3 cellular contexts compared by ENCODE assay signal in the genomic region with DNA sequence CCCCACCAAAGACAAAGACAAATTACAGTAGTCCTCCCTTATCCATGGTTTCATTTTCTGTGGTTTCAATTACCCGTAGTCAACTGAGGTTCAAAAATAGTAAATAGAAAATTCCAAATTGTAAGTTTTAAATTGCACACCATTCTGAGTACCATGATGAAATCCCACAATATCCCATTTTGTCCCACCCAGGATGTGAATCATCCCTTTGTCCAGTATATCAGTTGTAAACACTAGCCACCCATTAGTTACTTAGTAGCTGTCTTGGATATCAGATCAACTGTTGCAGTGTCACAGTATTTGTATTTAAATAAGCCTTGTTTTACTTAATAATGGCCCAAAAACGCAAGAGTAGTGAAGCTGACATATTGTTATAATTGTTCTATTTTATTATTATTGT.
TF ChIP-seq lines count a peak whose summit lies in the region.

No MANE protein-coding gene starts in this region.

TF ChIP-seq in HCT116, 20 proteins besides CTCF, POLR2A, EP300 and RAD21:
- peak; percentile 21; the same call in 1 of the 2 replicates for TF ChIP-seq JUND (IDR thresholded peaks at IDR 0.05)
- TF ChIP-seq, protein P1, sequence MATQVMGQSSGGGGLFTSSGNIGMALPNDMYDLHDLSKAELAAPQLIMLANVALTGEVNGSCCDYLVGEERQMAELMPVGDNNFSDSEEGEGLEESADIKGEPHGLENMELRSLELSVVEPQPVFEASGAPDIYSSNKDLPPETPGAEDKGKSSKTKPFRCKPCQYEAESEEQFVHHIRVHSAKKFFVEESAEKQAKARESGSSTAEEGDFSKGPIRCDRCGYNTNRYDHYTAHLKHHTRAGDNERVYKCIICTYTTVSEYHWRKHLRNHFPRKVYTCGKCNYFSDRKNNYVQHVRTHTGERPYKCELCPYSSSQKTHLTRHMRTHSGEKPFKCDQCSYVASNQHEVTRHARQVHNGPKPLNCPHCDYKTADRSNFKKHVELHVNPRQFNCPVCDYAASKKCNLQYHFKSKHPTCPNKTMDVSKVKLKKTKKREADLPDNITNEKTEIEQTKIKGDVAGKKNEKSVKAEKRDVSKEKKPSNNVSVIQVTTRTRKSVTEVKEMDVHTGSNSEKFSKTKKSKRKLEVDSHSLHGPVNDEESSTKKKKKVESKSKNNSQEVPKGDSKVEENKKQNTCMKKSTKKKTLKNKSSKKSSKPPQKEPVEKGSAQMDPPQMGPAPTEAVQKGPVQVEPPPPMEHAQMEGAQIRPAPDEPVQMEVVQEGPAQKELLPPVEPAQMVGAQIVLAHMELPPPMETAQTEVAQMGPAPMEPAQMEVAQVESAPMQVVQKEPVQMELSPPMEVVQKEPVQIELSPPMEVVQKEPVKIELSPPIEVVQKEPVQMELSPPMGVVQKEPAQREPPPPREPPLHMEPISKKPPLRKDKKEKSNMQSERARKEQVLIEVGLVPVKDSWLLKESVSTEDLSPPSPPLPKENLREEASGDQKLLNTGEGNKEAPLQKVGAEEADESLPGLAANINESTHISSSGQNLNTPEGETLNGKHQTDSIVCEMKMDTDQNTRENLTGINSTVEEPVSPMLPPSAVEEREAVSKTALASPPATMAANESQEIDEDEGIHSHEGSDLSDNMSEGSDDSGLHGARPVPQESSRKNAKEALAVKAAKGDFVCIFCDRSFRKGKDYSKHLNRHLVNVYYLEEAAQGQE (IDR thresholded peaks at IDR 0.05; ENCODE audit: low read depth) = no peak
- TF ChIP-seq EGR1 (IDR thresholded peaks at IDR 0.05; ENCODE audit: low read depth) = no peak

TF ChIP-seq in K562, 482 proteins besides CTCF, POLR2A, EP300 and RAD21 (continues in another document):
- no peak for TF ChIP-seq ELF4 (CRISPR knock-in tag; IDR thresholded peaks at IDR 0.05)
- TF ChIP-seq SRF (CRISPR knock-in tag; IDR thresholded peaks at IDR 0.05) = no peak
- TF ChIP-seq MCM3 (IDR thresholded peaks at IDR 0.05) = no peak
- no peak for TF ChIP-seq XRCC5 (IDR thresholded peaks at IDR 0.05; ENCODE audit: low read depth, low read length)
- TF ChIP-seq, protein P2, sequence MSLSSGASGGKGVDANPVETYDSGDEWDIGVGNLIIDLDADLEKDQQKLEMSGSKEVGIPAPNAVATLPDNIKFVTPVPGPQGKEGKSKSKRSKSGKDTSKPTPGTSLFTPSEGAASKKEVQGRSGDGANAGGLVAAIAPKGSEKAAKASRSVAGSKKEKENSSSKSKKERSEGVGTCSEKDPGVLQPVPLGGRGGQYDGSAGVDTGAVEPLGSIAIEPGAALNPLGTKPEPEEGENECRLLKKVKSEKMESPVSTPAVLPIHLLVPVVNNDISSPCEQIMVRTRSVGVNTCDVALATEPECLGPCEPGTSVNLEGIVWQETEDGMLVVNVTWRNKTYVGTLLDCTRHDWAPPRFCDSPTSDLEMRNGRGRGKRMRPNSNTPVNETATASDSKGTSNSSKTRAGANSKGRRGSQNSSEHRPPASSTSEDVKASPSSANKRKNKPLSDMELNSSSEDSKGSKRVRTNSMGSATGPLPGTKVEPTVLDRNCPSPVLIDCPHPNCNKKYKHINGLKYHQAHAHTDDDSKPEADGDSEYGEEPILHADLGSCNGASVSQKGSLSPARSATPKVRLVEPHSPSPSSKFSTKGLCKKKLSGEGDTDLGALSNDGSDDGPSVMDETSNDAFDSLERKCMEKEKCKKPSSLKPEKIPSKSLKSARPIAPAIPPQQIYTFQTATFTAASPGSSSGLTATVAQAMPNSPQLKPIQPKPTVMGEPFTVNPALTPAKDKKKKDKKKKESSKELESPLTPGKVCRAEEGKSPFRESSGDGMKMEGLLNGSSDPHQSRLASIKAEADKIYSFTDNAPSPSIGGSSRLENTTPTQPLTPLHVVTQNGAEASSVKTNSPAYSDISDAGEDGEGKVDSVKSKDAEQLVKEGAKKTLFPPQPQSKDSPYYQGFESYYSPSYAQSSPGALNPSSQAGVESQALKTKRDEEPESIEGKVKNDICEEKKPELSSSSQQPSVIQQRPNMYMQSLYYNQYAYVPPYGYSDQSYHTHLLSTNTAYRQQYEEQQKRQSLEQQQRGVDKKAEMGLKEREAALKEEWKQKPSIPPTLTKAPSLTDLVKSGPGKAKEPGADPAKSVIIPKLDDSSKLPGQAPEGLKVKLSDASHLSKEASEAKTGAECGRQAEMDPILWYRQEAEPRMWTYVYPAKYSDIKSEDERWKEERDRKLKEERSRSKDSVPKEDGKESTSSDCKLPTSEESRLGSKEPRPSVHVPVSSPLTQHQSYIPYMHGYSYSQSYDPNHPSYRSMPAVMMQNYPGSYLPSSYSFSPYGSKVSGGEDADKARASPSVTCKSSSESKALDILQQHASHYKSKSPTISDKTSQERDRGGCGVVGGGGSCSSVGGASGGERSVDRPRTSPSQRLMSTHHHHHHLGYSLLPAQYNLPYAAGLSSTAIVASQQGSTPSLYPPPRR (CRISPR knock-in tag; IDR thresholded peaks at IDR 0.05; ENCODE audit: borderline replicate concordance) = no peak
- no peak for TF ChIP-seq ZNF324 (CRISPR knock-in tag; IDR thresholded peaks at IDR 0.05)
- TF ChIP-seq ZNF232 (CRISPR knock-in tag; IDR thresholded peaks at IDR 0.05) = no peak
- TF ChIP-seq KLF6 (CRISPR knock-in tag; IDR thresholded peaks at IDR 0.05; ENCODE audit: borderline replicate concordance) = no peak
- TF ChIP-seq, protein P3, sequence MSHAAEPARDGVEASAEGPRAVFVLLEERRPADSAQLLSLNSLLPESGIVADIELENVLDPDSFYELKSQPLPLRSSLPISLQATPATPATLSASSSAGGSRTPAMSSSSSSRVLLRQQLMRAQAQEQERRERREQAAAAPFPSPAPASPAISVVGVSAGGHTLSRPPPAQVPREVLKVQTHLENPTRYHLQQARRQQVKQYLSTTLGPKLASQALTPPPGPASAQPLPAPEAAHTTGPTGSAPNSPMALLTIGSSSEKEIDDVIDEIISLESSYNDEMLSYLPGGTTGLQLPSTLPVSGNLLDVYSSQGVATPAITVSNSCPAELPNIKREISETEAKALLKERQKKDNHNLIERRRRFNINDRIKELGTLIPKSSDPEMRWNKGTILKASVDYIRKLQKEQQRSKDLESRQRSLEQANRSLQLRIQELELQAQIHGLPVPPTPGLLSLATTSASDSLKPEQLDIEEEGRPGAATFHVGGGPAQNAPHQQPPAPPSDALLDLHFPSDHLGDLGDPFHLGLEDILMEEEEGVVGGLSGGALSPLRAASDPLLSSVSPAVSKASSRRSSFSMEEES (CRISPR knock-in tag; IDR thresholded peaks at IDR 0.05) = no peak
- TF ChIP-seq ZNF780A (CRISPR knock-in tag; IDR thresholded peaks at IDR 0.05) = no peak
- TF ChIP-seq CEBPG (CRISPR knock-in tag; IDR thresholded peaks at IDR 0.05) = no peak
- TF ChIP-seq CEBPG (tag; conservative IDR thresholded peaks at IDR 0.05 in 1 of 2, IDR thresholded peaks at IDR 0.05 in 1 of 2) = peak in 1 of 2 experiments; percentile 55; a peak in 1 of 4 replicates
- no peak for TF ChIP-seq ZNF140 (CRISPR knock-in tag; IDR thresholded peaks at IDR 0.05)
- TF ChIP-seq, protein P4, sequence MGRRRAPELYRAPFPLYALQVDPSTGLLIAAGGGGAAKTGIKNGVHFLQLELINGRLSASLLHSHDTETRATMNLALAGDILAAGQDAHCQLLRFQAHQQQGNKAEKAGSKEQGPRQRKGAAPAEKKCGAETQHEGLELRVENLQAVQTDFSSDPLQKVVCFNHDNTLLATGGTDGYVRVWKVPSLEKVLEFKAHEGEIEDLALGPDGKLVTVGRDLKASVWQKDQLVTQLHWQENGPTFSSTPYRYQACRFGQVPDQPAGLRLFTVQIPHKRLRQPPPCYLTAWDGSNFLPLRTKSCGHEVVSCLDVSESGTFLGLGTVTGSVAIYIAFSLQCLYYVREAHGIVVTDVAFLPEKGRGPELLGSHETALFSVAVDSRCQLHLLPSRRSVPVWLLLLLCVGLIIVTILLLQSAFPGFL (CRISPR knock-in tag; IDR thresholded peaks at IDR 0.05) = no peak
- peak; percentile 68 for TF ChIP-seq FOSL1 (tag; conservative IDR thresholded peaks at IDR 0.05)
- TF ChIP-seq FIP1L1 (IDR thresholded peaks at IDR 0.05; ENCODE audit: low read depth, low read length, poor library complexity, severe bottlenecking) = no peak

TF ChIP-seq in SK-N-SH treated with all-trans-retinoic acid at 6 μM for 48 hours, 23 proteins besides CTCF, POLR2A, EP300 and RAD21:
- TF ChIP-seq ESRRG (CRISPR knock-in tag; IDR thresholded peaks at IDR 0.05) (no peak), PPARA (CRISPR knock-in tag; IDR thresholded peaks at IDR 0.05; ENCODE audit: borderline replicate concordance) (no peak), GLIS3 (CRISPR knock-in tag; IDR thresholded peaks at IDR 0.05) (no peak), CSDC2 (CRISPR knock-in tag; IDR thresholded peaks at IDR 0.05) (no peak), ZC3H10 (CRISPR knock-in tag; IDR thresholded peaks at IDR 0.05) (no peak), TCF4 (CRISPR knock-in tag; IDR thresholded peaks at IDR 0.05; ENCODE audit: borderline replicate concordance) (no peak)
- TF ChIP-seq, protein P5, sequence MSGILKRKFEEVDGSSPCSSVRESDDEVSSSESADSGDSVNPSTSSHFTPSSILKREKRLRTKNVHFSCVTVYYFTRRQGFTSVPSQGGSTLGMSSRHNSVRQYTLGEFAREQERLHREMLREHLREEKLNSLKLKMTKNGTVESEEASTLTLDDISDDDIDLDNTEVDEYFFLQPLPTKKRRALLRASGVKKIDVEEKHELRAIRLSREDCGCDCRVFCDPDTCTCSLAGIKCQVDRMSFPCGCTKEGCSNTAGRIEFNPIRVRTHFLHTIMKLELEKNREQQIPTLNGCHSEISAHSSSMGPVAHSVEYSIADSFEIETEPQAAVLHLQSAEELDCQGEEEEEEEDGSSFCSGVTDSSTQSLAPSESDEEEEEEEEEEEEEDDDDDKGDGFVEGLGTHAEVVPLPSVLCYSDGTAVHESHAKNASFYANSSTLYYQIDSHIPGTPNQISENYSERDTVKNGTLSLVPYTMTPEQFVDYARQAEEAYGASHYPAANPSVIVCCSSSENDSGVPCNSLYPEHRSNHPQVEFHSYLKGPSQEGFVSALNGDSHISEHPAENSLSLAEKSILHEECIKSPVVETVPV (CRISPR knock-in tag; IDR thresholded peaks at IDR 0.05) = no peak
